ENCODE assay signal across 32 cellular contexts in the genomic region with DNA sequence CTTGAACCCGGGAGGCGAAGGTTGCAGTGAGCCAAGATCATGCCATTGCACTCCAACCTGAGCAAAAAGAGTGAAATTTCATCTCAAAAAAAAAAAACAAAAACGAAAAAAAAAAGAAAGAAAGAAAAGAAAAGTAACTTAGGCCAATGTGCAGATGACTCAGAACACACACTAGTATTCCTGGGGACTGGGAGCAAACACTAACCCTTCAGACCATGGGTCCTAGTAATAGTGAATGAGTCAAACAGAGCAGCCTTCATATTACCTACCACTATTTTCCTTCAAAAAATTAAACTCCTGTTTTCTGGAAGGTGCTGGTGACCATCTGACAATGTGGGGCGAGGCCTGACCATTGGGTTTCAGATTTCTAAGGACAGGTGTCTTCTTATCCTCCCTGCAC.
"Had no signal": no experiment of that assay in that cellular context is flagged by ENCODE, and none has a peak within 500 bp of the region (broad histone marks: within the 10 kb centered on the region; RNA-seq: fewer than 3 reads in every experiment).

No MANE protein-coding gene starts in this region.

- H3K27ac ChIP-seq: ascending aorta, breast epithelium, cardiac muscle cell, coronary artery, esophagus muscularis mucosa, foreskin keratinocyte, gastrocnemius medialis, heart left ventricle had no signal

- H3K36me3 ChIP-seq: ascending aorta, breast epithelium, cardiac muscle cell, esophagus muscularis mucosa, gastrocnemius medialis, heart left ventricle had no signal

- ATAC-seq: activated CD4-positive, alpha-beta T cell treated with anti-CD3 and anti-CD28 coated beads for 36 hours; activated CD8-positive, alpha-beta T cell treated with anti-CD3 and anti-CD28 coated beads, Interleukin-2, amount 10 ng/mL, durations not matched to agents 7 days and 5 days; activated naive CD4-positive, alpha-beta T cell treated with anti-CD3 and anti-CD28 coated beads, Interleukin-2, amount 50 U/mL, for 72 hours; activated T-cell treated with anti-CD3 and anti-CD28 coated beads, Interleukin-2, amount 50 U/mL, for 72 hours; effector memory CD8-positive, alpha-beta T cell; foreskin keratinocyte; gastrocnemius medialis; heart left ventricle; T-helper 17 cell had no signal

- DNase-seq: activated CD4-positive, alpha-beta memory T cell treated with anti-CD3 and anti-CD28 coated beads for 36 hours; activated CD4-positive, alpha-beta T cell treated with anti-CD3 and anti-CD28 coated beads for 36 hours; activated CD4-positive, alpha-beta T cell treated with anti-CD3 and anti-CD28 coated beads, Interleukin-2, amount 10 ng/mL, durations not matched to agents 24 days and 14 days; activated CD4-positive, CD25-positive, alpha-beta regulatory T cell; activated CD4-positive, CD25-positive, alpha-beta regulatory T cell treated with anti-CD3 and anti-CD28 coated beads, Interleukin-2, amount 50 U/mL, for 72 hours; activated CD8-positive, alpha-beta memory T cell treated with anti-CD3 and anti-CD28 coated beads, Interleukin-2, amount 50 U/mL, for 48 hours; activated CD8-positive, alpha-beta T cell treated with anti-CD3 and anti-CD28 coated beads, Interleukin-2, amount 10 ng/mL, durations not matched to agents 7 days and 5 days; activated gamma-delta T cell; activated naive CD4-positive, alpha-beta T cell; activated naive CD4-positive, alpha-beta T cell treated with anti-CD3 and anti-CD28 coated beads, Interleukin-2, amount 10 ng/mL, durations not matched to agents 7 days and 5 days; activated naive CD8-positive, alpha-beta T cell treated with anti-CD3 and anti-CD28 coated beads, Interleukin-2, amount 10 ng/mL, durations not matched to agents 7 days and 5 days; activated T-cell treated with anti-CD3 and anti-CD28 coated beads for 4 hours; activated T-cell treated with anti-CD3 and anti-CD28 coated beads, Interleukin-2, amount 50 U/mL, for 24 hours; activated T-cell treated with anti-CD3 and anti-CD28 coated beads, Interleukin-2, amount 50 U/mL, for 72 hours; central memory CD4-positive, alpha-beta T cell; cerebellar nuclear complex; effector CD4-positive, alpha-beta T cell; effector memory CD8-positive, alpha-beta T cell; erythroblast; foreskin keratinocyte; gastrocnemius medialis; glutamatergic neuron; heart left ventricle; T-helper 1 cell; T-helper 17 cell; T1000 had no signal

- H3K27me3 ChIP-seq: ascending aorta, breast epithelium, cardiac muscle cell, esophagus muscularis mucosa, foreskin keratinocyte, gastrocnemius medialis, heart left ventricle had no signal

- H3K4me3 ChIP-seq: ascending aorta, breast epithelium, cardiac muscle cell, coronary artery, esophagus muscularis mucosa, gastrocnemius medialis, heart left ventricle had no signal

- H3K4me1 ChIP-seq: ascending aorta, breast epithelium, esophagus muscularis mucosa, foreskin keratinocyte, gastrocnemius medialis, heart left ventricle had no signal

- H3K9me3 ChIP-seq: ascending aorta, breast epithelium, esophagus muscularis mucosa, gastrocnemius medialis, heart left ventricle had no signal
